1 cellular context compared by ENCODE assay signal in the genomic region with DNA sequence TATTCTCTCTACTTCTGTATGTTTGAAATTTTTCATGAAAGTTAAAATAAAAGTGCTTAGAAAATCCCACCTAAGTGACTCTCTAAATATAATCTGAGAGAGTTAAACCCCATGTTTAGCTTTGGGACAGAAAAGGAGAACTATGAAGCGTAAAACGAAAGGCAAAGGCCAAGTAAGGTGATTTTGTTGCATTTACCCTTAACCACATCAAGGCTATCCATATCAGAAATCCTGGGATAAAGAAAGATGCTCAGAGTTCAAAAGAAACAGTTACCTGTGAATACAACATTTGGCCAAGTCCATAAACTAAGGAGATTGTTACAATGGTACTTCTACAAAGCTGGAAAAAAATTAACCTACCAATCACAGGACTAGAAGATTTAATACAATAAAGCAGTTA.
TF ChIP-seq lines count a peak whose summit lies in the region.

No MANE protein-coding gene starts in this region.

TF ChIP-seq in GM12878, 131 proteins besides CTCF, POLR2A, EP300 and RAD21 (continued from another document):
- TF ChIP-seq, protein P1, sequence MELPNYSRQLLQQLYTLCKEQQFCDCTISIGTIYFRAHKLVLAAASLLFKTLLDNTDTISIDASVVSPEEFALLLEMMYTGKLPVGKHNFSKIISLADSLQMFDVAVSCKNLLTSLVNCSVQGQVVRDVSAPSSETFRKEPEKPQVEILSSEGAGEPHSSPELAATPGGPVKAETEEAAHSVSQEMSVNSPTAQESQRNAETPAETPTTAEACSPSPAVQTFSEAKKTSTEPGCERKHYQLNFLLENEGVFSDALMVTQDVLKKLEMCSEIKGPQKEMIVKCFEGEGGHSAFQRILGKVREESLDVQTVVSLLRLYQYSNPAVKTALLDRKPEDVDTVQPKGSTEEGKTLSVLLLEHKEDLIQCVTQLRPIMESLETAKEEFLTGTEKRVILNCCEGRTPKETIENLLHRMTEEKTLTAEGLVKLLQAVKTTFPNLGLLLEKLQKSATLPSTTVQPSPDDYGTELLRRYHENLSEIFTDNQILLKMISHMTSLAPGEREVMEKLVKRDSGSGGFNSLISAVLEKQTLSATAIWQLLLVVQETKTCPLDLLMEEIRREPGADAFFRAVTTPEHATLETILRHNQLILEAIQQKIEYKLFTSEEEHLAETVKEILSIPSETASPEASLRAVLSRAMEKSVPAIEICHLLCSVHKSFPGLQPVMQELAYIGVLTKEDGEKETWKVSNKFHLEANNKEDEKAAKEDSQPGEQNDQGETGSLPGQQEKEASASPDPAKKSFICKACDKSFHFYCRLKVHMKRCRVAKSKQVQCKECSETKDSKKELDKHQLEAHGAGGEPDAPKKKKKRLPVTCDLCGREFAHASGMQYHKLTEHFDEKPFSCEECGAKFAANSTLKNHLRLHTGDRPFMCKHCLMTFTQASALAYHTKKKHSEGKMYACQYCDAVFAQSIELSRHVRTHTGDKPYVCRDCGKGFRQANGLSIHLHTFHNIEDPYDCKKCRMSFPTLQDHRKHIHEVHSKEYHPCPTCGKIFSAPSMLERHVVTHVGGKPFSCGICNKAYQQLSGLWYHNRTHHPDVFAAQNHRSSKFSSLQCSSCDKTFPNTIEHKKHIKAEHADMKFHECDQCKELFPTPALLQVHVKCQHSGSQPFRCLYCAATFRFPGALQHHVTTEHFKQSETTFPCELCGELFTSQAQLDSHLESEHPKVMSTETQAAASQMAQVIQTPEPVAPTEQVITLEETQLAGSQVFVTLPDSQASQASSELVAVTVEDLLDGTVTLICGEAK (IDR thresholded peaks at IDR 0.05; ENCODE audit: borderline replicate concordance) = no peak
- TF ChIP-seq NR2F1 (conservative IDR thresholded peaks at IDR 0.05) = 0 out of 2 replicates have a peak, but pooled peaks have one; percentile 19
- TF ChIP-seq RUNX3 (IDR thresholded peaks at IDR 0.05; ENCODE audit: low read length) = peak; percentile 74
- no peak for TF ChIP-seq YY1 (IDR thresholded peaks at IDR 0.05; ENCODE audit: low read depth, low read length)
- TF ChIP-seq TCF7 (IDR thresholded peaks at IDR 0.05; ENCODE audit: borderline replicate concordance) = peak; percentile 90
